Comparison of ENCODE assay signal across 6 cellular contexts in the genomic region with DNA sequence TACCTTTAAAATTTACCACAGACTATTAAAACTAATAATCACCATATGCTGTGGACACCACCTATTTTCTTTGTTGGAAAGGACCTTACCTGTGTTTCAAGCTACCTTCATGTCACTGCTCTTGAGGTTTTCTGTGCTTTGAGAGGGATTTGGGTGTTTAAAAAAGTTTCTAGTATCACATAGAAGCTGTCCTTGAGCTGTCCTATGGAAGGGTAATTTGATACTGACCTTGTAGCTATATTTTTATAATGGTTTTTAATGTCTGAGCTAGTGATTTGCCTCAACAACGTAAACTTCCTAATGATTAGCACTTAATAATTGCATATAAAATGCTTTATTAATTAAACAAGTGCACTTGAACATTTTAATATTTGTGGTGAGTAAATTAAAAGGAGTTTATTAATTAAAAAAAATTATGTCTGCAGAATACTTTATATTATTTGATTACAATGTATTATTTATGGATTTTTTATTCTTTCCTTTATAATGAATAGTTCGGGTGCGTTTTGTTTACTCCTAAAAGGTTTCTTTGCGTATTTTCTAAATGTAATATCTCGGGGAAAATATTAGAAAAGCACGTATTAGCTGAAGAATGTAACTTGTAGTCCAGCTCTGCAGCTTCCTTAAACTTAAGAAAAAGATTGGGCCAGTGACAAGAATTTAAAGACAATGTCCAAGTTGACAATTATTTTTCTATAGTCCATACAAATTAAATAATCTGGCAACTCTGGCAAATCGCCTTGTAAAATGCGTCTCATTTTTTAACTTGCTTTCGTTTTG. TPM values are rescaled to one million over a fixed set of nuclear protein-coding genes. Genes with fewer than 3 reads are reported as not detected.
DNase-seq lines count a peak whose midpoint lies in the region; ATAC-seq lines count a peak whose summit lies in the region.

No MANE protein-coding gene starts in this region.

- intact Hi-C loops in activated CD4-positive, alpha-beta T cell treated with anti-CD3 and anti-CD28 coated beads, Interleukin-2, amount 10 ng/mL, durations not matched to agents 24 days and 14 days (cut with micrococcal nuclease), result loop anchor here (5.0 to 10.0 kb wide), 2 partner anchors 45 to 1797 kb away; partner anchors contain the start of gene SP9

- H3K36me3 Mint-ChIP-seq in activated CD4-positive, alpha-beta T cell treated with anti-CD3 and anti-CD28 coated beads, Interleukin-2, amount 10 ng/mL, durations not matched to agents 24 days and 14 days (ENCODE audit: low read depth), result peaks cover 5% of the 10 kb centered on the region
- peaks cover 1 to 10% of the 10 kb centered on the region in 2 donors for H3K36me3 Mint-ChIP-seq in stimulated activated naive B cell treated with anti-CD40 and anti-IgM and Interleukin-4, amounts not matched to agents 10 μg/mL and 1 μg/mL and 100 μg/mL, for 72 hours

- H3K4me1 Mint-ChIP-seq in activated CD4-positive, alpha-beta T cell treated with anti-CD3 and anti-CD28 coated beads, Interleukin-2, amount 10 ng/mL, durations not matched to agents 24 days and 14 days, result peaks cover 11% of the 10 kb centered on the region
- H3K4me1 Mint-ChIP-seq in stimulated activated naive B cell treated with anti-CD40 and anti-IgM and Interleukin-4, amounts not matched to agents 10 μg/mL and 1 μg/mL and 100 μg/mL, for 72 hours, result peaks cover 21 to 46% of the 10 kb centered on the region in 2 donors

- H3K27ac Mint-ChIP-seq in activated CD4-positive, alpha-beta T cell treated with anti-CD3 and anti-CD28 coated beads, Interleukin-2, amount 10 ng/mL, durations not matched to agents 24 days and 14 days, result peak overlapping the region; percentile 21
- no peak overlapping the region for H3K27ac Mint-ChIP-seq in stimulated activated naive B cell treated with anti-CD40 and anti-IgM and Interleukin-4, amounts not matched to agents 10 μg/mL and 1 μg/mL and 100 μg/mL, for 72 hours

- no peaks in the 10 kb centered on the region for H3K9me3 Mint-ChIP-seq in activated CD4-positive, alpha-beta T cell treated with anti-CD3 and anti-CD28 coated beads, Interleukin-2, amount 10 ng/mL, durations not matched to agents 24 days and 14 days
- peaks cover 2 to 4% of the 10 kb centered on the region in 2 donors for H3K9me3 Mint-ChIP-seq in stimulated activated naive B cell treated with anti-CD40 and anti-IgM and Interleukin-4, amounts not matched to agents 10 μg/mL and 1 μg/mL and 100 μg/mL, for 72 hours

- peaks cover 6% of the 10 kb centered on the region for H3K36me3 ChIP-seq in endocrine pancreas (ENCODE audit: control insufficient read depth, insufficient read depth, low read length)

- H3K4me1 ChIP-seq in endocrine pancreas (ENCODE audit: control insufficient read depth, insufficient read depth, low read length), result no peaks in the 10 kb centered on the region

- ATAC-seq in stimulated activated naive B cell treated with anti-CD40 and anti-IgM and Interleukin-4, amounts not matched to agents 10 μg/mL and 1 μg/mL and 100 μg/mL, for 72 hours (replicated peaks), result no peak
- no peak for ATAC-seq in HG03442 (IDR thresholded peaks at IDR 0.05; ENCODE audit: unreplicated experiment)
- ATAC-seq in HG03108 (IDR thresholded peaks at IDR 0.05; ENCODE audit: unreplicated experiment), result no peak

- H3K27me3 ChIP-seq in endocrine pancreas (ENCODE audit: control insufficient read depth, insufficient read depth, low read length), result peaks cover 11% of the 10 kb centered on the region

- peaks cover 82% of the 10 kb centered on the region for H3K27me3 Mint-ChIP-seq in activated CD4-positive, alpha-beta T cell treated with anti-CD3 and anti-CD28 coated beads, Interleukin-2, amount 10 ng/mL, durations not matched to agents 24 days and 14 days
- H3K27me3 Mint-ChIP-seq in stimulated activated naive B cell treated with anti-CD40 and anti-IgM and Interleukin-4, amounts not matched to agents 10 μg/mL and 1 μg/mL and 100 μg/mL, for 72 hours, result peaks cover 67 to 78% of the 10 kb centered on the region in 2 donors

- no peak overlapping the region for H3K9ac ChIP-seq in endocrine pancreas (ENCODE audit: control insufficient read depth, insufficient read depth, low read length)

- H3K9me3 ChIP-seq in endocrine pancreas (ENCODE audit: control insufficient read depth, low read length), result no peaks in the 10 kb centered on the region

- DNase-seq in activated CD4-positive, alpha-beta T cell treated with anti-CD3 and anti-CD28 coated beads, Interleukin-2, amount 10 ng/mL, durations not matched to agents 24 days and 14 days, result no peak
- no peak for DNase-seq in activated CD4-positive, alpha-beta T cell treated with anti-CD3 and anti-CD28 coated beads, Interleukin-2, amount 50 U/mL, for 4 hours
- DNase-seq in stimulated activated naive B cell treated with anti-CD40 and anti-IgM and Interleukin-4, amounts not matched to agents 10 μg/mL and 1 μg/mL and 100 μg/mL, for 72 hours, result no peak

- H3K4me3 ChIP-seq in endocrine pancreas (ENCODE audit: control insufficient read depth, insufficient read depth, low read length), result peak overlapping the region; percentile 3

- peak overlapping the region; percentile 68 for H3K4me3 Mint-ChIP-seq in activated CD4-positive, alpha-beta T cell treated with anti-CD3 and anti-CD28 coated beads, Interleukin-2, amount 10 ng/mL, durations not matched to agents 24 days and 14 days
- peak overlapping the region; percentile 48 to 74 for H3K4me3 Mint-ChIP-seq in stimulated activated naive B cell treated with anti-CD40 and anti-IgM and Interleukin-4, amounts not matched to agents 10 μg/mL and 1 μg/mL and 100 μg/mL, for 72 hours

RNA-seq across cellular contexts. Expression of gene HOXD8, which starts 2.3 kb away (rescaled TPM):
- total RNA-seq in activated CD4-positive, alpha-beta T cell treated with anti-CD3 and anti-CD28 coated beads, Interleukin-2, amount 10 ng/mL, durations not matched to agents 24 days and 14 days, result not detected in 2 replicates

RNA-seq across cellular contexts. Expression of gene HOXD9, which starts 9.3 kb away (rescaled TPM):
- not detected in 2 replicates for total RNA-seq in activated CD4-positive, alpha-beta T cell treated with anti-CD3 and anti-CD28 coated beads, Interleukin-2, amount 10 ng/mL, durations not matched to agents 24 days and 14 days

RNA-seq across cellular contexts. Expression of gene HOXD10, which starts 15.2 kb away (rescaled TPM):
- total RNA-seq in activated CD4-positive, alpha-beta T cell treated with anti-CD3 and anti-CD28 coated beads, Interleukin-2, amount 10 ng/mL, durations not matched to agents 24 days and 14 days, result not detected in 2 replicates

RNA-seq across cellular contexts. Expression of gene HOXD4, which starts 19.5 kb away (rescaled TPM):
- total RNA-seq in activated CD4-positive, alpha-beta T cell treated with anti-CD3 and anti-CD28 coated beads, Interleukin-2, amount 10 ng/mL, durations not matched to agents 24 days and 14 days, result not detected in 2 replicates

RNA-seq across cellular contexts. Expression of gene HOXD11, which starts 24.7 kb away (rescaled TPM):
- not detected in 2 replicates for total RNA-seq in activated CD4-positive, alpha-beta T cell treated with anti-CD3 and anti-CD28 coated beads, Interleukin-2, amount 10 ng/mL, durations not matched to agents 24 days and 14 days
